Comparison of ENCODE assay signal across 21 cellular contexts in genomic region chr5:78735834-78736463, GRCh38.
"Had no signal": no experiment of that assay in that cellular context is flagged by ENCODE, and none has a peak within 500 bp of the region (broad histone marks: within the 10 kb centered on the region; RNA-seq: fewer than 3 reads in every experiment).

No MANE protein-coding gene starts in this region.

- H3K4me1 Mint-ChIP-seq: stimulated activated effector memory CD8-positive, alpha-beta T cell treated with anti-CD3 and anti-CD28 coated beads, Interleukin-12 subunit alpha, Interleukin-12 subunit beta, amount 100 ng/mL, for 72 hours had no signal

- H3K4me3 ChIP-seq: adrenal gland, esophagus squamous epithelium, heart right ventricle, left ventricle myocardium inferior, sigmoid colon, upper lobe of right lung had no signal

- H3K27me3 ChIP-seq: adrenal gland, esophagus squamous epithelium, heart right ventricle, sigmoid colon, upper lobe of right lung had no signal

- FAIRE-seq: astrocyte, endothelial cell of umbilical vein had no signal

- H3K79me2 ChIP-seq: parathyroid adenoma had no signal

- H3K27me3 Mint-ChIP-seq: dendritic cell treated with granulocyte-macrophage colony-stimulating factor and Interleukin-4, amounts not matched to agents 40 ng/mL and 50 ng/mL, for 4 days had no signal

- H3K4me1 ChIP-seq: adrenal gland, esophagus squamous epithelium, left ventricle myocardium inferior, parathyroid adenoma, upper lobe of right lung had no signal

- H3K9me3 ChIP-seq: adrenal gland, esophagus squamous epithelium, upper lobe of right lung had no signal

- ATAC-seq: heart right ventricle; stimulated activated effector memory CD8-positive, alpha-beta T cell treated with anti-CD3 and anti-CD28 coated beads, Interleukin-12 subunit alpha, Interleukin-12 subunit beta, amount 100 ng/mL, for 72 hours; upper lobe of right lung had no signal

- H3K27ac Mint-ChIP-seq: dendritic cell treated with granulocyte-macrophage colony-stimulating factor and Interleukin-4, amounts not matched to agents 40 ng/mL and 50 ng/mL, for 4 days; natural killer cell treated with Interleukin-12 subunit alpha and Interleukin-12 subunit beta and Interleukin-15 and Interleukin-18, amount 100 ng/mL, for 72 hours; stimulated activated effector memory CD8-positive, alpha-beta T cell treated with anti-CD3 and anti-CD28 coated beads, Interleukin-12 subunit alpha, Interleukin-12 subunit beta, amount 100 ng/mL, for 72 hours had no signal

- H3K27ac ChIP-seq: adrenal gland, esophagus squamous epithelium, heart right ventricle, left ventricle myocardium inferior, parathyroid adenoma, sigmoid colon, upper lobe of right lung had no signal

- H3K9me3 Mint-ChIP-seq: natural killer cell treated with Interleukin-12 subunit alpha and Interleukin-12 subunit beta and Interleukin-15 and Interleukin-18, amount 100 ng/mL, for 72 hours; stimulated activated effector memory CD8-positive, alpha-beta T cell treated with anti-CD3 and anti-CD28 coated beads, Interleukin-12 subunit alpha, Interleukin-12 subunit beta, amount 100 ng/mL, for 72 hours had no signal

- DNase-seq: activated CD4-positive, alpha-beta T cell treated with anti-CD3 and anti-CD28 coated beads for 1 hour; activated CD8-positive, alpha-beta memory T cell treated with anti-CD3 and anti-CD28 coated beads for 24 hours; activated CD8-positive, alpha-beta memory T cell treated with anti-CD3 and anti-CD28 coated beads, Interleukin-2, amount 50 U/mL, for 48 hours; activated effector memory CD4-positive, alpha-beta T cell treated with Interleukin-2 at 50 U/mL for 16 hours; activated naive CD4-positive, alpha-beta T cell treated with anti-CD3 and anti-CD28 coated beads, Interleukin-2, amount 50 U/mL, for 16 hours; activated T-cell treated with anti-CD3 and anti-CD28 coated beads, Interleukin-2, amount 50 U/mL, for 48 hours; adrenal gland; effector CD8-positive, alpha-beta T cell; esophagus squamous epithelium; heart right ventricle; left ventricle myocardium inferior; sigmoid colon; stimulated activated CD4-positive, alpha-beta T cell treated with anti-CD3 and anti-CD28 coated beads, Interleukin-4, amount 100 ng/mL, for 24 hours; T1000; upper lobe of right lung had no signal

- H2AFZ ChIP-seq: parathyroid adenoma had no signal

- H3K36me3 Mint-ChIP-seq: natural killer cell treated with Interleukin-12 subunit alpha and Interleukin-12 subunit beta and Interleukin-15 and Interleukin-18, amount 100 ng/mL, for 72 hours; stimulated activated effector memory CD8-positive, alpha-beta T cell treated with anti-CD3 and anti-CD28 coated beads, Interleukin-12 subunit alpha, Interleukin-12 subunit beta, amount 100 ng/mL, for 72 hours had no signal

- H3K36me3 ChIP-seq: adrenal gland, esophagus squamous epithelium, heart right ventricle, left ventricle myocardium inferior, sigmoid colon, upper lobe of right lung had no signal

- H3K4me3 Mint-ChIP-seq: dendritic cell treated with granulocyte-macrophage colony-stimulating factor and Interleukin-4, amounts not matched to agents 40 ng/mL and 50 ng/mL, for 4 days; natural killer cell treated with Interleukin-12 subunit alpha and Interleukin-12 subunit beta and Interleukin-15 and Interleukin-18, amount 100 ng/mL, for 72 hours; stimulated activated effector memory CD8-positive, alpha-beta T cell treated with anti-CD3 and anti-CD28 coated beads, Interleukin-12 subunit alpha, Interleukin-12 subunit beta, amount 100 ng/mL, for 72 hours had no signal
